ENCODE assay signal across 1 cellular context in the genomic region with DNA sequence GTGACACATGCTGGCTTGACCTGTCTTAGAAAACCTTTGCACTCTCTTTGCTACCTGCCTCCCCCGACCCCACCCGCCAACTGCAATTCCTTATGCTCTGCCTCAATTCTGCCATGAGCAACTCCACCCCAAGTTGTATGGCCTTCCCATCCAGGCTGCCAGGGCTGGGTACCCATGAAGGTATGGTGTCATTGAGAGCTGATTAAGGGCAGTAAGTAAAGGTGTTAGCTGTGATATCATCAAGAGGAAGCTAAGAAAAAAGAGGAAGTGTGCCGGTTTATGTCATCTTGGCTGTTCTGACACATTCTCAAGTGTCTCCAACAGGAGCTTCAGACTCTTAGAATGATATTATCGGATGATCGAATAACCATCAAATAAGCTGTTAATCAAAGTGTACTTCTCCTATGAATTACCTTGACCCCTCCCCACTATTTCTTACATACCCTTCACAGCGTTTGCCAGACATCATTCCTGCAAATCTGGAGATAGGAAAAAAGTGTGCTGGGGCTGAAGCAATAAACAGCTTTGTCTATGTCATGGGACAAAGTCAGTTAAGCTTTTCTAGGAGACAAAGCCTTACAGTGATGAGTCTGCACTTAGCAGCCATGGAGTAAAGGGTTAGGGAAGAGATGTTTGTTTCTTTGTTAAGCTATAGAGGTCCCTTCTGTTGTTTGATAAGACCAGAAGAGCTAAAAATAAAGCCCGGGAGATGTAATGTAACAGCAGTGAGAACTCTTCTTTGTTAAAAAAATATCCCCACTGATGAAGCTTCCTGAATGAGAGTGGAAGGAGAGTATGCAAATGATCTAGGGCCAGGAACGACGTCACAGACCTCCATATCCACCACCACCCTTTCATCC.
TF ChIP-seq lines count a peak whose summit lies in the region.

No MANE protein-coding gene starts in this region.

TF ChIP-seq in K562, 482 proteins besides CTCF, POLR2A, EP300 and RAD21 (continued from another document and continues in another):
- TF ChIP-seq, protein P1, sequence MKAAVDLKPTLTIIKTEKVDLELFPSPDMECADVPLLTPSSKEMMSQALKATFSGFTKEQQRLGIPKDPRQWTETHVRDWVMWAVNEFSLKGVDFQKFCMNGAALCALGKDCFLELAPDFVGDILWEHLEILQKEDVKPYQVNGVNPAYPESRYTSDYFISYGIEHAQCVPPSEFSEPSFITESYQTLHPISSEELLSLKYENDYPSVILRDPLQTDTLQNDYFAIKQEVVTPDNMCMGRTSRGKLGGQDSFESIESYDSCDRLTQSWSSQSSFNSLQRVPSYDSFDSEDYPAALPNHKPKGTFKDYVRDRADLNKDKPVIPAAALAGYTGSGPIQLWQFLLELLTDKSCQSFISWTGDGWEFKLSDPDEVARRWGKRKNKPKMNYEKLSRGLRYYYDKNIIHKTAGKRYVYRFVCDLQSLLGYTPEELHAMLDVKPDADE (conservative IDR thresholded peaks at IDR 0.05; ENCODE audit: control insufficient read depth, low read depth, low read length): no peak
- TF ChIP-seq TAL1 (IDR thresholded peaks at IDR 0.05) (peak; percentile 39; the same call in 1 of the 2 replicates), CREM (IDR thresholded peaks at IDR 0.05; ENCODE audit: low read depth) (peak; percentile 45), TEAD4 (IDR thresholded peaks at IDR 0.05; ENCODE audit: low read length) (peak; percentile 40; the same call in 1 of the 2 replicates), TEAD4 (CRISPR knock-in tag; IDR thresholded peaks at IDR 0.05; ENCODE audit: borderline replicate concordance) (no peak), MAFK (IDR thresholded peaks at IDR 0.05; ENCODE audit: low read length) (peak; percentile 20; the same call in 1 of the 2 replicates), NFE2 (IDR thresholded peaks at IDR 0.05; ENCODE audit: low read depth) (0 out of 2 replicates have a peak, but pooled peaks have one; percentile 27), TRIM28 (IDR thresholded peaks at IDR 0.05) (no peak), GABPA (tag; conservative IDR thresholded peaks at IDR 0.05; ENCODE audit: low read depth) (peak; percentile 39), C11orf30 (IDR thresholded peaks at IDR 0.05; ENCODE audit: low read depth) (peak; percentile 51; the same call in 1 of the 2 replicates), PKNOX1 (IDR thresholded peaks at IDR 0.05) (peak; percentile 38), FOSL1 (tag; conservative IDR thresholded peaks at IDR 0.05) (peak; percentile 54; the same call in 1 of the 2 replicates), SMARCE1 (IDR thresholded peaks at IDR 0.05) (peak; percentile 64), ATF3 (IDR thresholded peaks at IDR 0.05) (peak; percentile 46; the same call in 1 of the 2 replicates), ATF3 (CRISPR knock-in tag; conservative IDR thresholded peaks at IDR 0.05) (no peak), ATF1 (CRISPR knock-in tag; IDR thresholded peaks at IDR 0.05) (no peak), ATF1 (tag; IDR thresholded peaks at IDR 0.05) (peak; percentile 66), ATF7 (IDR thresholded peaks at IDR 0.05) (peak; percentile 36; the same call in 1 of the 2 replicates), CBFA2T3 (IDR thresholded peaks at IDR 0.05) (peak; percentile 63), ZNF766 (CRISPR knock-in tag; conservative IDR thresholded peaks at IDR 0.05) (peak; percentile 70), ZNF75A (CRISPR knock-in tag; IDR thresholded peaks at IDR 0.05) (0 out of 2 replicates have a peak, but pooled peaks have one; percentile 56), ARID1B (IDR thresholded peaks at IDR 0.05) (peak; percentile 76), ZNF197 (CRISPR knock-in tag; IDR thresholded peaks at IDR 0.05; ENCODE audit: low read depth) (no peak), MEIS2 (IDR thresholded peaks at IDR 0.05; ENCODE audit: partially characterized antibody) (peak; percentile 64), XRCC3 (IDR thresholded peaks at IDR 0.05) (no peak), ZNF316 (IDR thresholded peaks at IDR 0.05) (peak; percentile 53), RNF2 (IDR thresholded peaks at IDR 0.05) (no peak), SAFB (IDR thresholded peaks at IDR 0.05; ENCODE audit: borderline replicate concordance, low read depth, low read length) (no peak), SMARCA4 (IDR thresholded peaks at IDR 0.05) (peak; percentile 48; the same call in 1 of the 2 replicates), ZNF780A (CRISPR knock-in tag; IDR thresholded peaks at IDR 0.05) (no peak), MAFG (tag; conservative IDR thresholded peaks at IDR 0.05) (peak; percentile 59), MXD1 (CRISPR knock-in tag; IDR thresholded peaks at IDR 0.05; ENCODE audit: borderline replicate concordance, poor library complexity, severe bottlenecking) (no peak), DPF2 (IDR thresholded peaks at IDR 0.05) (peak; percentile 51; the same call in 1 of the 2 replicates), ZZZ3 (IDR thresholded peaks at IDR 0.05) (no peak), SMAD4 (CRISPR knock-in tag; conservative IDR thresholded peaks at IDR 0.05) (0 out of 2 replicates have a peak, but pooled peaks have one; percentile 14), RCOR1 (IDR thresholded peaks at IDR 0.05; ENCODE audit: borderline replicate concordance in 1 of 2, low read depth in 2 of 2, low read length in 2 of 2) (0 out of 4 replicates have a peak, but pooled peaks of 1 of the 2 experiments have one; percentile 19), ZEB2 (IDR thresholded peaks at IDR 0.05) (peak; percentile 82), SAFB2 (IDR thresholded peaks at IDR 0.05; ENCODE audit: borderline replicate concordance, low read depth, low read length, severe bottlenecking) (no peak), ZNF655 (CRISPR knock-in tag; IDR thresholded peaks at IDR 0.05) (no peak)
- TF ChIP-seq, protein P2, sequence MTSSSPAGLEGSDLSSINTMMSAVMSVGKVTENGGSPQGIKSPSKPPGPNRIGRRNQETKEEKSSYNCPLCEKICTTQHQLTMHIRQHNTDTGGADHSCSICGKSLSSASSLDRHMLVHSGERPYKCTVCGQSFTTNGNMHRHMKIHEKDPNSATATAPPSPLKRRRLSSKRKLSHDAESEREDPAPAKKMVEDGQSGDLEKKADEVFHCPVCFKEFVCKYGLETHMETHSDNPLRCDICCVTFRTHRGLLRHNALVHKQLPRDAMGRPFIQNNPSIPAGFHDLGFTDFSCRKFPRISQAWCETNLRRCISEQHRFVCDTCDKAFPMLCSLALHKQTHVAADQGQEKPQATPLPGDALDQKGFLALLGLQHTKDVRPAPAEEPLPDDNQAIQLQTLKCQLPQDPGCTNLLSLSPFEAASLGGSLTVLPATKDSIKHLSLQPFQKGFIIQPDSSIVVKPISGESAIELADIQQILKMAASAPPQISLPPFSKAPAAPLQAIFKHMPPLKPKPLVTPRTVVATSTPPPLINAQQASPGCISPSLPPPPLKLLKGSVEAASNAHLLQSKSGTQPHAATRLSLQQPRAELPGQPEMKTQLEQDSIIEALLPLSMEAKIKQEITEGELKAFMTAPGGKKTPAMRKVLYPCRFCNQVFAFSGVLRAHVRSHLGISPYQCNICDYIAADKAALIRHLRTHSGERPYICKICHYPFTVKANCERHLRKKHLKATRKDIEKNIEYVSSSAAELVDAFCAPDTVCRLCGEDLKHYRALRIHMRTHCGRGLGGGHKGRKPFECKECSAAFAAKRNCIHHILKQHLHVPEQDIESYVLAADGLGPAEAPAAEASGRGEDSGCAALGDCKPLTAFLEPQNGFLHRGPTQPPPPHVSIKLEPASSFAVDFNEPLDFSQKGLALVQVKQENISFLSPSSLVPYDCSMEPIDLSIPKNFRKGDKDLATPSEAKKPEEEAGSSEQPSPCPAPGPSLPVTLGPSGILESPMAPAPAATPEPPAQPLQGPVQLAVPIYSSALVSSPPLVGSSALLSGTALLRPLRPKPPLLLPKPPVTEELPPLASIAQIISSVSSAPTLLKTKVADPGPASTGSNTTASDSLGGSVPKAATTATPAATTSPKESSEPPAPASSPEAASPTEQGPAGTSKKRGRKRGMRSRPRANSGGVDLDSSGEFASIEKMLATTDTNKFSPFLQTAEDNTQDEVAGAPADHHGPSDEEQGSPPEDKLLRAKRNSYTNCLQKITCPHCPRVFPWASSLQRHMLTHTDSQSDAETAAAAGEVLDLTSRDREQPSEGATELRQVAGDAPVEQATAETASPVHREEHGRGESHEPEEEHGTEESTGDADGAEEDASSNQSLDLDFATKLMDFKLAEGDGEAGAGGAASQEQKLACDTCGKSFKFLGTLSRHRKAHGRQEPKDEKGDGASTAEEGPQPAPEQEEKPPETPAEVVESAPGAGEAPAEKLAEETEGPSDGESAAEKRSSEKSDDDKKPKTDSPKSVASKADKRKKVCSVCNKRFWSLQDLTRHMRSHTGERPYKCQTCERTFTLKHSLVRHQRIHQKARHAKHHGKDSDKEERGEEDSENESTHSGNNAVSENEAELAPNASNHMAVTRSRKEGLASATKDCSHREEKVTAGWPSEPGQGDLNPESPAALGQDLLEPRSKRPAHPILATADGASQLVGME (CRISPR knock-in tag; IDR thresholded peaks at IDR 0.05): no peak
- TF ChIP-seq, protein P3, sequence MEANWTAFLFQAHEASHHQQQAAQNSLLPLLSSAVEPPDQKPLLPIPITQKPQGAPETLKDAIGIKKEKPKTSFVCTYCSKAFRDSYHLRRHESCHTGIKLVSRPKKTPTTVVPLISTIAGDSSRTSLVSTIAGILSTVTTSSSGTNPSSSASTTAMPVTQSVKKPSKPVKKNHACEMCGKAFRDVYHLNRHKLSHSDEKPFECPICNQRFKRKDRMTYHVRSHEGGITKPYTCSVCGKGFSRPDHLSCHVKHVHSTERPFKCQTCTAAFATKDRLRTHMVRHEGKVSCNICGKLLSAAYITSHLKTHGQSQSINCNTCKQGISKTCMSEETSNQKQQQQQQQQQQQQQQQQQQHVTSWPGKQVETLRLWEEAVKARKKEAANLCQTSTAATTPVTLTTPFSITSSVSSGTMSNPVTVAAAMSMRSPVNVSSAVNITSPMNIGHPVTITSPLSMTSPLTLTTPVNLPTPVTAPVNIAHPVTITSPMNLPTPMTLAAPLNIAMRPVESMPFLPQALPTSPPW (CRISPR knock-in tag; IDR thresholded peaks at IDR 0.05): 0 out of 2 replicates have a peak, but pooled peaks have one; percentile 17
- TF ChIP-seq, protein P4, sequence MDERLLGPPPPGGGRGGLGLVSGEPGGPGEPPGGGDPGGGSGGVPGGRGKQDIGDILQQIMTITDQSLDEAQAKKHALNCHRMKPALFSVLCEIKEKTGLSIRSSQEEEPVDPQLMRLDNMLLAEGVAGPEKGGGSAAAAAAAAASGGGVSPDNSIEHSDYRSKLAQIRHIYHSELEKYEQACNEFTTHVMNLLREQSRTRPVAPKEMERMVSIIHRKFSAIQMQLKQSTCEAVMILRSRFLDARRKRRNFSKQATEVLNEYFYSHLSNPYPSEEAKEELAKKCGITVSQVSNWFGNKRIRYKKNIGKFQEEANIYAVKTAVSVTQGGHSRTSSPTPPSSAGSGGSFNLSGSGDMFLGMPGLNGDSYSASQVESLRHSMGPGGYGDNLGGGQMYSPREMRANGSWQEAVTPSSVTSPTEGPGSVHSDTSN (CRISPR knock-in tag; IDR thresholded peaks at IDR 0.05; ENCODE audit: low read depth): no peak
- TF ChIP-seq, protein P4 (tag; conservative IDR thresholded peaks at IDR 0.05; ENCODE audit: low read depth): peak; percentile 62
- TF ChIP-seq, protein P5, sequence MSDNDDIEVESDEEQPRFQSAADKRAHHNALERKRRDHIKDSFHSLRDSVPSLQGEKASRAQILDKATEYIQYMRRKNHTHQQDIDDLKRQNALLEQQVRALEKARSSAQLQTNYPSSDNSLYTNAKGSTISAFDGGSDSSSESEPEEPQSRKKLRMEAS (CRISPR knock-in tag; IDR thresholded peaks at IDR 0.05): 0 out of 2 replicates have a peak, but pooled peaks have one; percentile 31
- TF ChIP-seq, protein P6, sequence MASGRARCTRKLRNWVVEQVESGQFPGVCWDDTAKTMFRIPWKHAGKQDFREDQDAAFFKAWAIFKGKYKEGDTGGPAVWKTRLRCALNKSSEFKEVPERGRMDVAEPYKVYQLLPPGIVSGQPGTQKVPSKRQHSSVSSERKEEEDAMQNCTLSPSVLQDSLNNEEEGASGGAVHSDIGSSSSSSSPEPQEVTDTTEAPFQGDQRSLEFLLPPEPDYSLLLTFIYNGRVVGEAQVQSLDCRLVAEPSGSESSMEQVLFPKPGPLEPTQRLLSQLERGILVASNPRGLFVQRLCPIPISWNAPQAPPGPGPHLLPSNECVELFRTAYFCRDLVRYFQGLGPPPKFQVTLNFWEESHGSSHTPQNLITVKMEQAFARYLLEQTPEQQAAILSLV (tag; IDR thresholded peaks at IDR 0.05): no peak
